ENCODE assay signal across 1 cellular context in genomic region chr7:33334349-33334748, GRCh38.
TF ChIP-seq lines count a peak whose summit lies in the region.

No MANE protein-coding gene starts in this region.

TF ChIP-seq in H1, 55 proteins besides CTCF, POLR2A, EP300 and RAD21 (continued from another document):
- TF ChIP-seq EZH2 (IDR thresholded peaks at IDR 0.05; ENCODE audit: low read depth, low read length, severe bottlenecking) = no peak
- no peak for TF ChIP-seq NRF1 (IDR thresholded peaks at IDR 0.05; ENCODE audit: low read depth, low read length)
- no peak for TF ChIP-seq GTF2F1 (IDR thresholded peaks at IDR 0.05; ENCODE audit: borderline replicate concordance, low read depth, low read length)
- TF ChIP-seq CTBP2 (IDR thresholded peaks at IDR 0.05; ENCODE audit: borderline replicate concordance, insufficient read depth, insufficient read length, low read length) = no peak
- no peak for TF ChIP-seq BCL11A (IDR thresholded peaks at IDR 0.05; ENCODE audit: low read depth in 2 of 2, low read length in 2 of 2)
